In genomic region chr17:39014795-39015545, GRCh38 we compare ENCODE assay signal across 1 cellular context.
TF ChIP-seq lines count a peak whose summit lies in the region.

No MANE protein-coding gene starts in this region.

TF ChIP-seq in HepG2, 621 proteins besides CTCF, POLR2A, EP300 and RAD21 (continued from another document):
- TF ChIP-seq, protein P1, sequence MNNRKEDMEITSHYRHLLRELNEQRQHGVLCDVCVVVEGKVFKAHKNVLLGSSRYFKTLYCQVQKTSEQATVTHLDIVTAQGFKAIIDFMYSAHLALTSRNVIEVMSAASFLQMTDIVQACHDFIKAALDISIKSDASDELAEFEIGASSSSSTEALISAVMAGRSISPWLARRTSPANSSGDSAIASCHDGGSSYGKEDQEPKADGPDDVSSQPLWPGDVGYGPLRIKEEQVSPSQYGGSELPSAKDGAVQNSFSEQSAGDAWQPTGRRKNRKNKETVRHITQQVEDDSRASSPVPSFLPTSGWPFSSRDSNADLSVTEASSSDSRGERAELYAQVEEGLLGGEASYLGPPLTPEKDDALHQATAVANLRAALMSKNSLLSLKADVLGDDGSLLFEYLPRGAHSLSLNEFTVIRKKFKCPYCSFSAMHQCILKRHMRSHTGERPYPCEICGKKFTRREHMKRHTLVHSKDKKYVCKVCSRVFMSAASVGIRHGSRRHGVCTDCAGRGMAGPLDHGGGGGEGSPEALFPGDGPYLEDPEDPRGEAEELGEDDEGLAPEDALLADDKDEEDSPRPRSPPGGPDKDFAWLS (CRISPR knock-in tag; IDR thresholded peaks at IDR 0.05; ENCODE audit: borderline replicate concordance), result no peak
- TF ChIP-seq ZMYM3 (CRISPR knock-in tag; IDR thresholded peaks at IDR 0.05), result 0 out of 2 replicates have a peak, but pooled peaks have one; percentile 20
- peak; percentile 91 for TF ChIP-seq ZNF770 (CRISPR knock-in tag; IDR thresholded peaks at IDR 0.05)
- TF ChIP-seq ATF4 (CRISPR knock-in tag; IDR thresholded peaks at IDR 0.05), result peak in 1 of 2 experiments; percentile 65; a peak in 2 of 4 replicates
- TF ChIP-seq NR2F2 (IDR thresholded peaks at IDR 0.05; ENCODE audit: borderline replicate concordance, low read depth), result no peak
- peak; percentile 42; the same call in 1 of the 2 replicates for TF ChIP-seq ZNF12 (CRISPR knock-in tag; IDR thresholded peaks at IDR 0.05)
